8 cellular contexts compared by ENCODE assay signal in genomic region chr6:108557494-108558371, GRCh38. TPM values are rescaled to one million over a fixed set of nuclear protein-coding genes. Genes with fewer than 3 reads are reported as not detected.
DNase-seq lines count a peak whose midpoint lies in the region; ATAC-seq and TF ChIP-seq lines count a peak whose summit lies in the region.

No MANE protein-coding gene starts in this region.

- H3K4me3 Mint-ChIP-seq in activated naive CD4-positive, alpha-beta T cell treated with anti-CD3 and anti-CD28 coated beads, Interleukin-2, amount 50 U/mL, for 24 hours = peak overlapping the region; percentile 95
- peak overlapping the region; percentile 96 for H3K4me3 Mint-ChIP-seq in glutamatergic neuron (ENCODE audit: unreplicated experiment)

- DNase-seq in G401 (ENCODE audit: low spot score) (peak; percentile 80), Kasumi-1 (lab: John Stamatoyannopoulos, UW) (peak; percentile 69 to 73), glutamatergic neuron (peak; percentile 86), nucleus accumbens (lab: John Stamatoyannopoulos, UW) (peak in 41 of 56 donors; percentile 39 to 93 (median 85)), DMS79 treated with DMSO at 0.1 percent for 48 hours (lab: John Stamatoyannopoulos, UW) (no peak)

- peak; percentile 9 for TF ChIP-seq CTCF in glutamatergic neuron (IDR thresholded peaks at IDR 0.05; ENCODE audit: partially characterized antibody, unreplicated experiment)

- ATAC-seq in SK-N-SH treated with all-trans-retinoic acid at 6 μM for 48 hours = no peak

- H3K27ac Mint-ChIP-seq in activated naive CD4-positive, alpha-beta T cell treated with anti-CD3 and anti-CD28 coated beads, Interleukin-2, amount 50 U/mL, for 24 hours = peak overlapping the region; percentile 96
- H3K27ac Mint-ChIP-seq in glutamatergic neuron (ENCODE audit: unreplicated experiment) = peak overlapping the region; percentile 93

- in situ Hi-C loops in G401 (cut with HindIII; ENCODE audit: low sequenced_read_pairs) = no loop called here

- peaks cover 2% of the 10 kb centered on the region for H3K36me3 Mint-ChIP-seq in activated naive CD4-positive, alpha-beta T cell treated with anti-CD3 and anti-CD28 coated beads, Interleukin-2, amount 50 U/mL, for 24 hours
- peaks cover 7% of the 10 kb centered on the region for H3K36me3 Mint-ChIP-seq in glutamatergic neuron (ENCODE audit: unreplicated experiment)

- H3K27ac ChIP-seq in temporal lobe (ENCODE audit: low read depth, low read length) = peak overlapping the region; percentile 95

- no peaks in the 10 kb centered on the region for H3K27me3 Mint-ChIP-seq in activated naive CD4-positive, alpha-beta T cell treated with anti-CD3 and anti-CD28 coated beads, Interleukin-2, amount 50 U/mL, for 24 hours
- peaks cover 24% of the 10 kb centered on the region for H3K27me3 Mint-ChIP-seq in glutamatergic neuron (ENCODE audit: unreplicated experiment)

- no peaks in the 10 kb centered on the region for H3K9me3 Mint-ChIP-seq in activated naive CD4-positive, alpha-beta T cell treated with anti-CD3 and anti-CD28 coated beads, Interleukin-2, amount 50 U/mL, for 24 hours
- peaks cover 16% of the 10 kb centered on the region for H3K9me3 Mint-ChIP-seq in glutamatergic neuron (ENCODE audit: unreplicated experiment)

- peaks cover 15% of the 10 kb centered on the region for H3K4me1 Mint-ChIP-seq in activated naive CD4-positive, alpha-beta T cell treated with anti-CD3 and anti-CD28 coated beads, Interleukin-2, amount 50 U/mL, for 24 hours
- peaks cover 14% of the 10 kb centered on the region for H3K4me1 Mint-ChIP-seq in glutamatergic neuron (ENCODE audit: low read depth, unreplicated experiment)

TF ChIP-seq in SK-N-SH treated with all-trans-retinoic acid at 6 μM for 48 hours, 23 proteins besides CTCF, POLR2A, EP300 and RAD21:
- TF ChIP-seq CSDC2 (CRISPR knock-in tag; IDR thresholded peaks at IDR 0.05) = 0 out of 2 replicates have a peak, but pooled peaks have one; percentile 65
- no peak for TF ChIP-seq TOX (CRISPR knock-in tag; IDR thresholded peaks at IDR 0.05; ENCODE audit: borderline replicate concordance)
- TF ChIP-seq ARNTL (CRISPR knock-in tag; IDR thresholded peaks at IDR 0.05; ENCODE audit: borderline replicate concordance, low read depth) = 0 out of 2 replicates have a peak, but pooled peaks have one; percentile 8

RNA-seq across cellular contexts. Expression of gene FOXO3, which starts 3.0 kb away (rescaled TPM):
- 13.7 and 15.7 TPM in 2 replicates for total RNA-seq in G401 (2014; rRNA removed; shearing (Covaris generic))
- total RNA-seq in glutamatergic neuron (ENCODE audit: unreplicated experiment) = 30.3 TPM
- total RNA-seq in temporal lobe = 42.8 TPM
